8 cellular contexts compared by ENCODE assay signal in the genomic region with DNA sequence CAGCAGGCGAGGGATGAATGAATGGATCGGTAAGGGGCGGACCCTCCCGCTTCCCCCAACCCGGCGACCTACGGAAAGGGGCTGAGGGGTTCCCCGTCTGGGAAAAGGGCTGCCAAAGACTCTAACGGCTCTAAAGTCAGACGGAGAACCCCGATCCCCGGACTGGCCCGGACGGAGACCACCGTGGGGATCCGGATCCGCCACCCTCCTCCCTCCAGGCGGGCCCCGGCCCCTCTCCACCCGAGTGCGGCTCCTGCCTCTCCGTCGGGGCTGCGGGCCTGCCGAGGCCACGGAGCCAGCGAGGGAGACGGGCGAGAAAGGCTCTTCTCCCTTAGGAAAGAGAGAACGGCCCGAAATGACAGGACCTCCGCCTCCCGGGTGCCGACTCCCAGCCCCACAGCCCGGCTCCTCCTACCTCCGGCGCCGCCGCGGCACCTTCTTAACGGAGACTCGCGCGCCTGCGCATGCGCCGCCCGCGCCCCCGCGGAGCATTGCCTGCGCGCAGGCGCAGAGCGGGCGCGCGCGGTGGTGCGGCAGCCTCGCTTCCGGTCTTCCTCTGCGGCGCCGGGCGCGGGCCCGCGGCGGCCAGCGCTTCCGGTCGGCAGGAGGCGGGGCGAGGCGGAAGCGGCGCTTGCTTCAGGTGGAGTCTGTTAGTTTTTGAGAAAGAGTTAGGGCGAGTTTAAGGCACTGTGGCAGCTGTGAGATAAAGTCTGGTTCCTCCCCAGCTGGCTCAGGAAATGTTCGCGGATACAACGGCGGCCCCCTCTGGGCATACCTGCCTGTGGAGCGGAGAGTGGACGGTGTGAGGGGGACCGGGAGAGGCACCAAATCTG. TPM values are rescaled to one million over a fixed set of nuclear protein-coding genes. Genes with fewer than 3 reads are reported as not detected.
DNase-seq lines count a peak whose midpoint lies in the region; ATAC-seq and TF ChIP-seq lines count a peak whose summit lies in the region.

A gene with protein sequence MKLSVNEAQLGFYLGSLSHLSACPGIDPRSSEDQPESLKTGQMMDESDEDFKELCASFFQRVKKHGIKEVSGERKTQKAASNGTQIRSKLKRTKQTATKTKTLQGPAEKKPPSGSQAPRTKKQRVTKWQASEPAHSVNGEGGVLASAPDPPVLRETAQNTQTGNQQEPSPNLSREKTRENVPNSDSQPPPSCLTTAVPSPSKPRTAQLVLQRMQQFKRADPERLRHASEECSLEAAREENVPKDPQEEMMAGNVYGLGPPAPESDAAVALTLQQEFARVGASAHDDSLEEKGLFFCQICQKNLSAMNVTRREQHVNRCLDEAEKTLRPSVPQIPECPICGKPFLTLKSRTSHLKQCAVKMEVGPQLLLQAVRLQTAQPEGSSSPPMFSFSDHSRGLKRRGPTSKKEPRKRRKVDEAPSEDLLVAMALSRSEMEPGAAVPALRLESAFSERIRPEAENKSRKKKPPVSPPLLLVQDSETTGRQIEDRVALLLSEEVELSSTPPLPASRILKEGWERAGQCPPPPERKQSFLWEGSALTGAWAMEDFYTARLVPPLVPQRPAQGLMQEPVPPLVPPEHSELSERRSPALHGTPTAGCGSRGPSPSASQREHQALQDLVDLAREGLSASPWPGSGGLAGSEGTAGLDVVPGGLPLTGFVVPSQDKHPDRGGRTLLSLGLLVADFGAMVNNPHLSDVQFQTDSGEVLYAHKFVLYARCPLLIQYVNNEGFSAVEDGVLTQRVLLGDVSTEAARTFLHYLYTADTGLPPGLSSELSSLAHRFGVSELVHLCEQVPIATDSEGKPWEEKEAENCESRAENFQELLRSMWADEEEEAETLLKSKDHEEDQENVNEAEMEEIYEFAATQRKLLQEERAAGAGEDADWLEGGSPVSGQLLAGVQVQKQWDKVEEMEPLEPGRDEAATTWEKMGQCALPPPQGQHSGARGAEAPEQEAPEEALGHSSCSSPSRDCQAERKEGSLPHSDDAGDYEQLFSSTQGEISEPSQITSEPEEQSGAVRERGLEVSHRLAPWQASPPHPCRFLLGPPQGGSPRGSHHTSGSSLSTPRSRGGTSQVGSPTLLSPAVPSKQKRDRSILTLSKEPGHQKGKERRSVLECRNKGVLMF (N-terminal part only) (minus strand): TSS at position 462 of the 833 bp plus-strand sequence. CDS start 2,642 bp downstream, outside the sequence.

- no peak for TF ChIP-seq CTCF in kidney epithelial cell (IDR thresholded peaks at IDR 0.05; ENCODE audit: insufficient read depth, low read length, poor library complexity, severe bottlenecking)

- H3K27me3 ChIP-seq in kidney epithelial cell (ENCODE audit: control insufficient read depth, insufficient read depth, low read length), result no peaks in the 10 kb centered on the region

- H3K4me3 ChIP-seq in kidney epithelial cell (ENCODE audit: low read depth, low read length), result peak within 1 kb of the TSS; percentile 69

- peak; percentile 85 for ATAC-seq in HG03432 (IDR thresholded peaks at IDR 0.05; ENCODE audit: unreplicated experiment)

- DNase-seq in AML-193 (lab: John Stamatoyannopoulos, UW) (peak; percentile 90 to 91), GM19238 (ENCODE audit: insufficient read length, low spot score) (peak; percentile 99), NCI-H510A (lab: John Stamatoyannopoulos, UW) (peak; percentile 79), cerebellar cortex (ENCODE audit: low spot score) (peak; percentile 81), kidney epithelial cell (ENCODE audit: low read depth) (peak; percentile 52)
- DNase-seq in activated CD4-positive, CD25-positive, alpha-beta regulatory T cell treated with anti-CD3 and anti-CD28 coated beads, Interleukin-2, amount 50 U/mL, for 72 hours, result peak; percentile 94
- DNase-seq in stimulated activated CD4-positive, alpha-beta T cell treated with anti-CD3 and anti-CD28 coated beads, Interleukin-15, amount 100 ng/mL, for 1 hour (ENCODE audit: low read depth in 1 of 2, low spot score in 1 of 2), result peak; percentile 85 to 87

- no peaks in the 10 kb centered on the region for H3K36me3 ChIP-seq in kidney epithelial cell (ENCODE audit: control insufficient read depth, insufficient read depth, low read length)

RNA-seq across cellular contexts. Expression of the gene that starts here (rescaled TPM):
- total RNA-seq in kidney epithelial cell, result 6.4 and 7.7 TPM in 2 replicates

Comparison
In these comparisons a context has a peak if more than half of its experiments do, and no peak if none do; other contexts are left out.
1. Peak in every context shown above with its lines: DNase-seq, ATAC-seq and H3K4me3 ChIP-seq.